9 cellular contexts compared by ENCODE assay signal in the genomic region with DNA sequence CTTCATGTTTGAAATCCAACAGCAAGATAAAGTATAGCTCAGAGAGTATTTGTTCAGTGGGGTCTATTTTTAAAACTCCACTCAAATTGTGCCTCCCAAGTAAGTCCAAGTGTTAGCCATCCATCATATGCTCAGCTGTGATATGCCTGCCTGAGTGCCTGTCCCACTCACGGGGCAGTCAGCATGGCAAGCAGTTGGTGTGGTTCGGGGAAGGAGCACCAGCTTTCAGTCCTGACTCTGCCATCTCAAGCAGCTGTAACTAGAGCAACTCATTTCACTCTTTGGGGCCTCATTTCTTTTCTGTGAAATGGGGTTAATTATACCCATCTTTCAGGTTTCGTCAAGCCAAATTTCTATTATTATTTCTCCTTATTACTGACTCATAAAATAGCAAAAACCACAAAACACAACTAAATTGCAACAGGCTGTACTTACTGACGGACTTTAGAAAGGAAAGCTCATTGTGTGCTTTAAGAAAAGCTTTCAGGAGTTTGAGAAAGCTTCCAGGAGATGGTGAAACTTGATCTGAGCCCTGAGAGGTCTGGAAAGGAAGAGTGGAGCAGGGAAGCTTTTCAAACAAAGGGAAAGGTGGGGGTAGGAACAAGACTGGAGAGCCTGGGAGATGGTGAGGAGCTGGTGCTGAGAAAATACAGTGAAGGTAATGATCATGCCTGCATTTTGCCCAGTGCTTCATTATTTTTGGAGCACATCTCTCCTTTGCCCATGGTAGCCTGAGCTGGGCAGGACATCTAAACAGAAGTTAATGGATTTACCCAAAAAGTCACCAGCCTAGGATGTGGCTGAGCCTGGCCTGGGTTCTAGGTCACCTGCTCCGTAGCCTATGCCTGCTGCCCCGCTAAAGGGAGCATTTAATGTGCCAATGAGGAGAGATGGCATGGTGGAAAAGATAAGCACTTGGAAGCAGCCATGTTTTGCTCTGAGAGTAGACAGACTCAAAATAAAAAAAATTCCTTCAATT. TPM values are rescaled to one million over a fixed set of nuclear protein-coding genes. Genes with fewer than 3 reads are reported as not detected.
A peak's percentile ranks its signal among the peaks of the same experiment; 100 is the strongest.
DNase-seq lines count a peak whose midpoint lies in the region; ATAC-seq and TF ChIP-seq lines count a peak whose summit lies in the region.
"Had no signal": no experiment of that assay in that cellular context is flagged by ENCODE, and none has a peak within 500 bp of the region (broad histone marks: within the 10 kb centered on the region; RNA-seq: fewer than 3 reads in every experiment).

No MANE protein-coding gene starts in this region.

- CTCF ChIA-PET in AG04450 (lab: Charles Lee) = interaction anchor here (0.6 to 4.3 kb wide), 8 partner anchors 45 to 448 kb away, joined by 3 to 23 read pairs (median 6); no protein-coding TSS in a partner anchor

- no peak for ATAC-seq in GM18858 (IDR thresholded peaks at IDR 0.05; ENCODE audit: unreplicated experiment)
- no peak for ATAC-seq in GM21381 (IDR thresholded peaks at IDR 0.05; ENCODE audit: unreplicated experiment)

- H3K27ac ChIP-seq in AG04450 (ENCODE audit: low read depth, low read length) (peak overlapping the region; percentile 89), coronary artery (peak overlapping the region; percentile 70 to 90), mucosa of rectum (ENCODE audit: low read depth in 2 of 2, low read length in 2 of 2) (peak overlapping the region; percentile 38 to 61)

- TF ChIP-seq CTCF in AG04450 (IDR thresholded peaks at IDR 0.05; ENCODE audit: low read depth, low read length) = no peak
- no peak for TF ChIP-seq CTCF in coronary artery (IDR thresholded peaks at IDR 0.05)

- no peak overlapping the region for H3K27ac Mint-ChIP-seq in immature natural killer cell

- POLR2A ChIA-PET in AG04450 (lab: Yijun Ruan, JAX) = interaction anchor here (0.6 to 1.9 kb wide), 5 partner anchors 8 to 110 kb away, joined by 3 to 5 read pairs (median 3); no protein-coding TSS in a partner anchor

- H3K36me3 ChIP-seq in mucosa of rectum (ENCODE audit: control insufficient read depth in 2 of 2, insufficient read depth in 2 of 2, low read length in 2 of 2) = peaks cover 0 to 24% of the 10 kb centered on the region in 2 donors

- peak; percentile 44 for DNase-seq in AG04450 (ENCODE audit: low read depth, low spot score)
- peak; percentile 33 for DNase-seq in HT1080 (ENCODE audit: low read depth)
- no peak for DNase-seq in coronary artery (ENCODE audit: low spot score)
- no peak for DNase-seq in immature natural killer cell
- no peak for DNase-seq in DMS 273 treated with DMSO at 0.1 percent for 48 hours (lab: John Stamatoyannopoulos, UW)
- DNase-seq: CD8-positive, alpha-beta memory T cell had no signal

- peaks cover 6 to 31% (median 25%) of the 10 kb centered on the region in 3 donors for H3K36me3 Mint-ChIP-seq in immature natural killer cell

- H3K9me3 ChIP-seq in AG04450 (ENCODE audit: control insufficient read depth, insufficient read depth, low read length) (no peaks in the 10 kb centered on the region), mucosa of rectum (ENCODE audit: control insufficient read depth in 2 of 2, low read length in 2 of 2) (no peaks in the 10 kb centered on the region)

- H3K4me3 ChIP-seq in AG04450 (ENCODE audit: low read depth, low read length) (no peak overlapping the region; the same call in 1 of the 2 replicates), coronary artery (peak overlapping the region; percentile 36), mucosa of rectum (ENCODE audit: low read length in 2 of 2) (no peak overlapping the region)

- no peaks in the 10 kb centered on the region for H3K4me1 ChIP-seq in mucosa of rectum (ENCODE audit: control insufficient read depth in 2 of 2, insufficient read depth in 2 of 2, low read length in 2 of 2)

- H3K9me3 Mint-ChIP-seq in immature natural killer cell = no peaks in the 10 kb centered on the region
- H3K9me3 Mint-ChIP-seq: CD8-positive, alpha-beta memory T cell had no signal

- peaks cover 4 to 6% of the 10 kb centered on the region in 2 donors for H3K4me1 Mint-ChIP-seq in immature natural killer cell

- H3K27me3 ChIP-seq in AG04450 (ENCODE audit: control insufficient read depth, insufficient read depth, low read length) = no peaks in the 10 kb centered on the region
- no peaks in the 10 kb centered on the region for H3K27me3 ChIP-seq in mucosa of rectum (ENCODE audit: control insufficient read depth in 2 of 2, insufficient read depth in 2 of 2, low read length in 2 of 2)

- no peak overlapping the region for H3K4me3 Mint-ChIP-seq in immature natural killer cell
- H3K4me3 Mint-ChIP-seq: CD8-positive, alpha-beta memory T cell had no signal

- peaks cover 0 to 2% (median under 1%) of the 10 kb centered on the region in 3 donors for H3K27me3 Mint-ChIP-seq in immature natural killer cell (ENCODE audit: low read depth in 3 of 3)
- H3K27me3 Mint-ChIP-seq: CD8-positive, alpha-beta memory T cell had no signal

- no peak overlapping the region for H3K9ac ChIP-seq in mucosa of rectum (ENCODE audit: low read depth in 1 of 2, low read length in 2 of 2)

RNA-seq across cellular contexts. Expression of gene RHO, which starts 42.1 kb away (rescaled TPM):
- polyA plus RNA-seq in AG04450 (2011; rRNA removed) (not detected in 2 replicates), immature natural killer cell (not detected)
- not detected in 2 replicates for polyA minus RNA-seq in AG04450 (2011; rRNA and poly(A)+ RNA removed)
- not detected in 2 replicates for total RNA-seq in HT1080 (2014; rRNA removed; shearing (Covaris generic))
- polyA plus RNA-seq in HT1080 (2015; cell fraction: cytosol; rRNA removed) = not detected in 2 replicates
- not detected in 2 replicates for polyA plus RNA-seq in HT1080 (2015; cell fraction: nucleus; rRNA removed)
- total RNA-seq: CD8-positive, alpha-beta memory T cell had no signal
- polyA plus RNA-seq: CD8-positive, alpha-beta memory T cell had no signal

RNA-seq across cellular contexts. Expression of gene IFT122, which starts 46.3 kb away (rescaled TPM):
- polyA plus RNA-seq in AG04450 (2011; rRNA removed) (14.0 and 14.3 TPM in 2 replicates), immature natural killer cell (1 to 10 TPM; 5.7 to 7.0 (median 6.0) TPM)
- polyA minus RNA-seq in AG04450 (2011; rRNA and poly(A)+ RNA removed) = 31.4 and 48.7 TPM in 2 replicates
- total RNA-seq in HT1080 (2014; rRNA removed; shearing (Covaris generic)) = 12.2 and 14.6 TPM in 2 replicates
- 8.6 and 10.1 TPM in 2 replicates for polyA plus RNA-seq in HT1080 (2015; cell fraction: cytosol; rRNA removed)
- polyA plus RNA-seq in HT1080 (2015; cell fraction: nucleus; rRNA removed) = 32.8 and 38.8 TPM in 2 replicates

RNA-seq across cellular contexts. Expression of gene MBD4, which starts 46.6 kb away (rescaled TPM):
- polyA plus RNA-seq in AG04450 (2011; rRNA removed) = 26.2 and 35.6 TPM in 2 replicates
- polyA minus RNA-seq in AG04450 (2011; rRNA and poly(A)+ RNA removed) = 8.1 and 17.2 TPM in 2 replicates
- total RNA-seq in HT1080 (2014; rRNA removed; shearing (Covaris generic)) = 26.0 and 35.7 TPM in 2 replicates
- 20.8 and 25.3 TPM in 2 replicates for polyA plus RNA-seq in HT1080 (2015; cell fraction: cytosol; rRNA removed)
- 47.6 and 51.1 TPM in 2 replicates for polyA plus RNA-seq in HT1080 (2015; cell fraction: nucleus; rRNA removed)
- 10 to 100 TPM; 26.5 to 36.0 (median 29.2) TPM for polyA plus RNA-seq in immature natural killer cell

RNA-seq across cellular contexts. Expression of gene H1-8, which starts 56.6 kb away (rescaled TPM):
- not detected in 2 replicates for polyA plus RNA-seq in AG04450 (2011; rRNA removed)
- polyA minus RNA-seq in AG04450 (2011; rRNA and poly(A)+ RNA removed) = not detected in 2 replicates
- total RNA-seq in HT1080 (2014; rRNA removed; shearing (Covaris generic)) = not detected in 2 replicates
- not detected in 2 replicates for polyA plus RNA-seq in HT1080 (2015; cell fraction: cytosol; rRNA removed)
- not detected in 2 replicates for polyA plus RNA-seq in HT1080 (2015; cell fraction: nucleus; rRNA removed)
- polyA plus RNA-seq in immature natural killer cell = not detected
- total RNA-seq: CD8-positive, alpha-beta memory T cell had no signal
- polyA plus RNA-seq: CD8-positive, alpha-beta memory T cell had no signal

RNA-seq across cellular contexts. Expression of gene EFCAB12, which starts 57.9 kb away (rescaled TPM):
- polyA plus RNA-seq in AG04450 (2011; rRNA removed) (0.07 and 0.19 TPM in 2 replicates), immature natural killer cell (under 1 TPM in 1 of 3 donors, not detected in 2; 0.12 TPM)
- polyA minus RNA-seq in AG04450 (2011; rRNA and poly(A)+ RNA removed) = 0.18 and 0.22 TPM in 2 replicates
- not detected in 2 replicates for total RNA-seq in HT1080 (2014; rRNA removed; shearing (Covaris generic))
- polyA plus RNA-seq in HT1080 (2015; cell fraction: cytosol; rRNA removed) = 0.05 TPM in 1 of 2 replicates, not detected in the other
- polyA plus RNA-seq in HT1080 (2015; cell fraction: nucleus; rRNA removed) = 0.04 and 0.09 TPM in 2 replicates

Comparison
In these comparisons a context has a peak if more than half of its experiments do, and no peak if none do; other contexts are left out.
1. DNase-seq: peak in AG04450 (single experiment) and HT1080 (single experiment); none in coronary artery (single experiment), immature natural killer cell (0 of 3) and DMS 273 treated with DMSO at 0.1 percent for 48 hours (single experiment).
2. Peak in every context shown above with its lines, with median percentiles within 50 percentile points of each other: H3K27ac ChIP-seq.